10 cellular contexts compared by ENCODE assay signal in the genomic region with DNA sequence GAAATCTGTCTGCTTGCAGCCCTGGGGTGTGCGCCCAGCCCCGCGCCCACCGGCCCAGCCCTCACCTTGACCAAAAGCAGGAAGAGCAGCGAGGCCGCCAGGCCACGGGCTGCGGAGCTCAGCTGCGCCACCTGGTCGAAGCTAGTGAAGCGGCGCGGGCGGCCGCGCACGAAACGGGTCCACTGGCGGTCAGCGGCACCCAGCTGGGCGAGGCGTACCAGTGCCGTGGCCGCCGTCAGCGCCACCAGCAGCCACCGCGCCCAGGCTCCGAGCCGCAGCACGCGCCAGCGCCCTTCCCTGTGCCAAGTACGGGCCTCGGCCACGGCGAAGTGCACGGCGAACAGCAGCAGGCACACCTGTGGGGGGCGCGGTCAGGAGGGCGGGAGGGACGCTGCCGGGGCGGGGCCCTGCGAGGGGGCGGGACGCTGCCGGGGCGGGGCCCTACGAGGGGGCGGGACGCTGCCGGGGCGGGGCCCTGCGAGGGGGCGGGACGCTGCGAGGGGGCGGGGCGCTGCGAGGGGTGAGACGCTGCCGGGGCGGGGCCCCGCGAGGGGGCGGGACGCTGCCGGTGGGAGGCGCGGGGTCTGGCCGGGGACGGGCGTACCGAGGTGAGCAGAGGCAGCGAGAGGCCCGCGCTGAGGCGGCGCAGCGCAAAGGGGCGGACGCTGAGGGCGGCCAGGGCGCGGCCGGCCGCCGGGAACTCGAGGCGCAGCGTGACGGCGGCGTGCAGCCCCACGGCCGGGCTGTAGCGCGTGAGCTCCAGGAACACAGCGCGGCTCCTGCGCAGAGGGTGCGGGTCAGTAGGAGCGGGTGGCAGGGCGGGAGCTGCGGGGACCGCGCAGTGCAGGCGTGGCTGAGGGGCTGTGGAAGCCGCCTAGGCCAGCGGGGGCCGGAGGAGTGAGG. TPM values are rescaled to one million over a fixed set of nuclear protein-coding genes. Genes with fewer than 3 reads are reported as not detected.
A peak's percentile ranks its signal among the peaks of the same experiment; 100 is the strongest.
DNase-seq lines count a peak whose midpoint lies in the region; ATAC-seq, FAIRE-seq and TF ChIP-seq lines count a peak whose summit lies in the region.
"Had no signal": no experiment of that assay in that cellular context is flagged by ENCODE, and none has a peak within 500 bp of the region (broad histone marks: within the 10 kb centered on the region; RNA-seq: fewer than 3 reads in every experiment).

No MANE protein-coding gene starts in this region.

- peak in 3 of 4 donors; percentile 14 to 22 (median 16) for TF ChIP-seq CTCF in pancreas (IDR thresholded peaks at IDR 0.05)

- 7 to 17% methylated on average over 56 to 113 of the region's 113 CpGs for WGBS in pancreas, 2 donors

- intact Hi-C loops in pancreas (cut with DNase I): no loop called here

- H3K4me3 ChIP-seq in pancreas: peak overlapping the region in 3 of 4 donors; percentile 23 to 45 (median 26)

- H3K36me3 ChIP-seq in pancreas: peaks cover 0 to 25% (median 8%) of the 10 kb centered on the region in 3 donors

- ATAC-seq in pancreas: peak; percentile 81 to 85 (median 82)
- no peak for ATAC-seq in GM18907 (IDR thresholded peaks at IDR 0.05; ENCODE audit: unreplicated experiment)
- ATAC-seq in GM21576 (IDR thresholded peaks at IDR 0.05; ENCODE audit: unreplicated experiment): no peak

- no peaks in the 10 kb centered on the region for H3K9me3 ChIP-seq in pancreas

- in situ Hi-C loops in SK-MEL-5 (cut with HindIII; ENCODE audit: low pct_unique_long_range_greater_than_20kb, low sequenced_read_pairs): no loop called here

- peak; percentile 32 for DNase-seq in EL
- peak; percentile 15 for DNase-seq in SK-MEL-5 (ENCODE audit: low read depth, low spot score)
- DNase-seq in germinal center (ENCODE audit: low spot score): peak; percentile 31
- DNase-seq in pancreas: peak; percentile 88 to 98 (median 96)
- no peak for DNase-seq in DMS 273 treated with DMSO at 0.1 percent for 48 hours (lab: John Stamatoyannopoulos, UW)
- no peak for DNase-seq in NCI-H82 treated with DMSO at 0.1 percent for 48 hours (lab: John Stamatoyannopoulos, UW; ENCODE audit: unreplicated experiment)
- DNase-seq: natural killer cell had no signal

- FAIRE-seq in pancreas (lab: Jason Lieb, UNC): no peak
- FAIRE-seq: GM18507 had no signal

- no peaks in the 10 kb centered on the region for H3K27me3 ChIP-seq in pancreas

- peaks cover 0 to 12% (median 0%) of the 10 kb centered on the region in 3 donors for H3K4me1 ChIP-seq in pancreas

- peak overlapping the region; percentile 59 to 85 (median 71) for H3K27ac ChIP-seq in pancreas

RNA-seq across cellular contexts. Expression of a gene that starts 43.3 kb away (rescaled TPM):
- 11.6 and 20.2 TPM in 2 replicates for total RNA-seq in SK-MEL-5 (2014; rRNA removed; shearing (Covaris generic))
- polyA plus RNA-seq in SK-MEL-5 (2015; cell fraction: cytosol; rRNA removed): 32.7 and 36.0 TPM in 2 replicates
- polyA plus RNA-seq in SK-MEL-5 (2015; cell fraction: nucleus; rRNA removed): 212 and 240 TPM in 2 replicates
- total RNA-seq in pancreas: 10 to 100 TPM; 51.0 to 91.7 (median 77.6) TPM
- polyA plus RNA-seq in pancreas: 100 to 1,000 TPM; 119 to 172 TPM

RNA-seq across cellular contexts. Expression of a gene that starts 43.4 kb away (rescaled TPM):
- 27.0 and 31.2 TPM in 2 replicates for total RNA-seq in SK-MEL-5 (2014; rRNA removed; shearing (Covaris generic))
- polyA plus RNA-seq in SK-MEL-5 (2015; cell fraction: cytosol; rRNA removed): 29.1 and 34.8 TPM in 2 replicates
- polyA plus RNA-seq in SK-MEL-5 (2015; cell fraction: nucleus; rRNA removed): 22.1 and 24.7 TPM in 2 replicates
- 10 to 100 TPM in 1 of 6 donors, 1 to 10 TPM in 5; 5.2 to 10.4 (median 8.4) TPM for total RNA-seq in pancreas
- 10 to 100 TPM; 22.1 to 22.8 TPM for polyA plus RNA-seq in pancreas

RNA-seq across cellular contexts. Expression of a gene that starts 44.6 kb away (rescaled TPM):
- total RNA-seq in SK-MEL-5 (2014; rRNA removed; shearing (Covaris generic)): 18.7 and 18.8 TPM in 2 replicates
- polyA plus RNA-seq in SK-MEL-5 (2015; cell fraction: cytosol; rRNA removed): 52.8 and 76.2 TPM in 2 replicates
- 230 and 275 TPM in 2 replicates for polyA plus RNA-seq in SK-MEL-5 (2015; cell fraction: nucleus; rRNA removed)
- total RNA-seq in pancreas: 10 to 100 TPM; 29.8 to 50.5 (median 39.5) TPM
- polyA plus RNA-seq in pancreas: 100 to 1,000 TPM in 1 of 2 donors, 10 to 100 TPM in 1; 68.6 to 127 TPM

RNA-seq across cellular contexts. Expression of a gene that starts 57.4 kb away (rescaled TPM):
- 0.27 and 0.40 TPM in 2 replicates for total RNA-seq in SK-MEL-5 (2014; rRNA removed; shearing (Covaris generic))
- polyA plus RNA-seq in SK-MEL-5 (2015; cell fraction: cytosol; rRNA removed): 0.44 TPM in 1 of 2 replicates, not detected in the other
- polyA plus RNA-seq in SK-MEL-5 (2015; cell fraction: nucleus; rRNA removed): 5.6 and 6.9 TPM in 2 replicates
- total RNA-seq in pancreas: 10 to 100 TPM; 19.2 to 36.8 (median 28.4) TPM
- 100 to 1,000 TPM; 161 to 255 TPM for polyA plus RNA-seq in pancreas

Comparison
In these comparisons a context has a peak if more than half of its experiments do, and no peak if none do; other contexts are left out.
1. DNase-seq: peak in EL (single experiment), SK-MEL-5 (single experiment), germinal center (single experiment) and pancreas (6 of 6); none in DMS 273 treated with DMSO at 0.1 percent for 48 hours (single experiment) and NCI-H82 treated with DMSO at 0.1 percent for 48 hours (single experiment).
2. ATAC-seq: peak in pancreas (4 of 4); none in GM18907 (single experiment) and GM21576 (single experiment).